27 cellular contexts compared by ENCODE assay signal in the genomic region with DNA sequence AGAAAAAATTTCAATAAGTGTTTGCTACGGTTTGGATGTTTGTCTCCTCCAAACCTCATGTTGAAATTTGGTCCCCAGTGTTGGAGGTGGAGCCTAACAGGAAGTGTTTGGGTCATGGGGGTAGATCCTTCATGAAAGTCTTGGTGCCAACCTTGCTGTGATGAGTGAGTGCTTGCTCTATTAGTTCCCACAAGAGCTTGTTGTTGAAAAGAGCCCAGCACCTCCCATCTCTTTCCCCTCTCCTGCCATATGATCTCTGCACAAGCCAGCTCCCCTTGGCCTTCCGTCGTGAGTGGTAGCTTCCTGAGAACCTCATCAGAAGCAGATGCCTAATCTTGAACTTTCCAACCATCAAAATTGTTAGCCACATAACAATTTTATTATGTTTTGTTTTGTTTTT. TPM values are rescaled to one million over a fixed set of nuclear protein-coding genes. Genes with fewer than 3 reads are reported as not detected.
"Had no signal": no experiment of that assay in that cellular context is flagged by ENCODE, and none has a peak within 500 bp of the region (broad histone marks: within the 10 kb centered on the region; RNA-seq: fewer than 3 reads in every experiment).

No MANE protein-coding gene starts in this region.

- H3K27me3 ChIP-seq: right atrium auricular region, right lobe of liver had no signal

- H3K9me3 Mint-ChIP-seq: naive thymus-derived CD8-positive, alpha-beta T cell; nephron; neural crest cell; stimulated activated memory B cell treated with anti-CD40 and anti-IgM and Interleukin-4, amounts not matched to agents 10 μg/mL and 1 μg/mL and 100 μg/mL, for 72 hours; stimulated activated naive CD8-positive, alpha-beta T cell treated with anti-CD3 and anti-CD28 coated beads, Interleukin-15, amount 100 ng/mL, for 72 hours; type B pancreatic cell had no signal

- H3K27ac ChIP-seq: left lung, lower lobe of right lung, parathyroid adenoma, right atrium auricular region, right lobe of liver, tibial nerve, uterus had no signal

- H3K4me1 ChIP-seq: left lung, lower lobe of right lung, parathyroid adenoma, right atrium auricular region, right lobe of liver, uterus had no signal

- FAIRE-seq: keratinocyte had no signal

- ATAC-seq: left colon; left lung; lower lobe of right lung; naive thymus-derived CD8-positive, alpha-beta T cell; right lobe of liver; stimulated activated memory B cell treated with anti-CD40 and anti-IgM and Interleukin-4, amounts not matched to agents 10 μg/mL and 1 μg/mL and 100 μg/mL, for 72 hours; stimulated activated naive CD8-positive, alpha-beta T cell treated with anti-CD3 and anti-CD28 coated beads, Interleukin-15, amount 100 ng/mL, for 72 hours had no signal

- H3K9ac ChIP-seq: parathyroid adenoma had no signal

- H3K4me2 ChIP-seq: smooth muscle cell had no signal

- H3K36me3 ChIP-seq: left lung, lower lobe of right lung, right atrium auricular region, right lobe of liver, tibial nerve, uterus had no signal

- H3K79me2 ChIP-seq: parathyroid adenoma had no signal

- H3K27me3 Mint-ChIP-seq: stimulated activated memory B cell treated with anti-CD40 and anti-IgM and Interleukin-4, amounts not matched to agents 10 μg/mL and 1 μg/mL and 100 μg/mL, for 72 hours; type B pancreatic cell had no signal

- H3K4me3 Mint-ChIP-seq: naive thymus-derived CD8-positive, alpha-beta T cell; nephron; neural crest cell; stimulated activated memory B cell treated with anti-CD40 and anti-IgM and Interleukin-4, amounts not matched to agents 10 μg/mL and 1 μg/mL and 100 μg/mL, for 72 hours; stimulated activated naive CD8-positive, alpha-beta T cell treated with anti-CD3 and anti-CD28 coated beads, Interleukin-15, amount 100 ng/mL, for 72 hours; type B pancreatic cell had no signal

- H3K4me3 ChIP-seq: left lung, lower lobe of right lung, right atrium auricular region, right lobe of liver, smooth muscle cell, tibial nerve, uterus had no signal

- H3K9me3 ChIP-seq: left lung, lower lobe of right lung, right atrium auricular region, right lobe of liver, tibial nerve, uterus had no signal

- H3K27ac Mint-ChIP-seq: naive thymus-derived CD8-positive, alpha-beta T cell; nephron; progenitor cell of endocrine pancreas; stimulated activated memory B cell treated with anti-CD40 and anti-IgM and Interleukin-4, amounts not matched to agents 10 μg/mL and 1 μg/mL and 100 μg/mL, for 72 hours; stimulated activated naive CD8-positive, alpha-beta T cell treated with anti-CD3 and anti-CD28 coated beads, Interleukin-15, amount 100 ng/mL, for 72 hours; type B pancreatic cell had no signal

- DNase-seq: left colon; left lung; lower lobe of right lung; mammary epithelial cell; mesenchymal stem cell; naive thymus-derived CD8-positive, alpha-beta T cell; nucleus accumbens; right lobe of liver; stimulated activated CD4-positive, alpha-beta T cell treated with anti-CD3 and anti-CD28 coated beads, Interleukin-1b, Interleukin-23, amount 100 ng/mL, for 48 hours; stimulated activated CD4-positive, alpha-beta T cell treated with anti-CD3 and anti-CD28 coated beads, Interleukin-2, amount 100 ng/mL, for 48 hours; stimulated activated CD4-positive, alpha-beta T cell treated with anti-CD3 and anti-CD28 coated beads, Interleukin-4, amount 100 ng/mL, for 4 hours; stimulated activated CD8-positive, alpha-beta memory T cell treated with anti-CD3 and anti-CD28 coated beads, Interleukin-4, amount 100 ng/mL, for 48 hours; stimulated activated naive CD4-positive, alpha-beta T cell treated with Interleukin-2 at 50 U/mL for 16 hours; stimulated activated naive CD8-positive, alpha-beta T cell treated with anti-CD3 and anti-CD28 coated beads, Interleukin-15, amount 100 ng/mL, for 72 hours; substantia nigra; uterus had no signal

- H2AFZ ChIP-seq: parathyroid adenoma had no signal

- H3K36me3 Mint-ChIP-seq: naive thymus-derived CD8-positive, alpha-beta T cell; stimulated activated memory B cell treated with anti-CD40 and anti-IgM and Interleukin-4, amounts not matched to agents 10 μg/mL and 1 μg/mL and 100 μg/mL, for 72 hours; type B pancreatic cell had no signal

RNA-seq across cellular contexts. Expression of gene RAB40A, which starts 10.3 kb away (rescaled TPM):
- total RNA-seq: naive thymus-derived CD8-positive, alpha-beta T cell; pulmonary artery endothelial cell had no signal
